In genomic region chr17:81884520-81884919, GRCh38 we compare ENCODE assay signal across 15 cellular contexts. TPM values are rescaled to one million over a fixed set of nuclear protein-coding genes. Genes with fewer than 3 reads are reported as not detected.
DNase-seq lines count a peak whose midpoint lies in the region; ATAC-seq and TF ChIP-seq lines count a peak whose summit lies in the region.
"Had no signal": no experiment of that assay in that cellular context is flagged by ENCODE, and none has a peak within 500 bp of the region (broad histone marks: within the 10 kb centered on the region; RNA-seq: fewer than 3 reads in every experiment).

No MANE protein-coding gene starts in this region.

- peaks cover 3% of the 10 kb centered on the region for H3K4me1 ChIP-seq in OCI-LY7 (ENCODE audit: insufficient read depth, low read length, poor library complexity, severe bottlenecking)

- no peak overlapping the region for H3K27ac Mint-ChIP-seq in stimulated activated naive CD8-positive, alpha-beta T cell treated with anti-CD3 and anti-CD28 coated beads, Interleukin-15, amount 100 ng/mL, for 72 hours
- H3K27ac Mint-ChIP-seq: stimulated activated naive CD8-positive, alpha-beta T cell treated with anti-CD3 and anti-CD28 coated beads, Interleukin-15, Interleukin-2, amounts not matched to agents 100 ng/mL and 50 ng/mL, for 24 hours had no signal

- peak; percentile 43 for ATAC-seq in stimulated activated naive CD8-positive, alpha-beta T cell treated with anti-CD3 and anti-CD28 coated beads, Interleukin-15, amount 100 ng/mL, for 72 hours
- no peak for ATAC-seq in stimulated activated naive CD8-positive, alpha-beta T cell treated with anti-CD3 and anti-CD28 coated beads, Interleukin-15, Interleukin-2, amounts not matched to agents 100 U/mL and 50 U/mL, for 24 hours
- ATAC-seq in GM18498 (IDR thresholded peaks at IDR 0.05; ENCODE audit: unreplicated experiment): no peak

- BruUV-seq in OCI-LY7 (replicated peaks; lab: Mats Ljungman, UMichigan): no TSS peak

- POLR2A ChIA-PET in OCI-LY7 (lab: Charles Lee): interaction anchor here (0.6 to 1.3 kb wide), 3 partner anchors 9 to 493 kb away, joined by 3 to 4 read pairs (median 3); no protein-coding TSS in a partner anchor

- no peak overlapping the region for H3K4me2 ChIP-seq in OCI-LY7 (ENCODE audit: low read length)

- H3K9me3 Mint-ChIP-seq in stimulated activated naive CD8-positive, alpha-beta T cell treated with anti-CD3 and anti-CD28 coated beads, Interleukin-15, amount 100 ng/mL, for 72 hours: no peaks in the 10 kb centered on the region
- H3K9me3 Mint-ChIP-seq: stimulated activated naive CD8-positive, alpha-beta T cell treated with anti-CD3 and anti-CD28 coated beads, Interleukin-15, Interleukin-2, amounts not matched to agents 100 ng/mL and 50 ng/mL, for 24 hours had no signal

- H3K4me3 ChIP-seq in OCI-LY7 (ENCODE audit: low read depth, low read length, poor library complexity, severe bottlenecking): no peak overlapping the region
- H3K4me3 ChIP-seq: lung, skin epidermis had no signal

- no peaks in the 10 kb centered on the region for H3K9me3 ChIP-seq in OCI-LY7 (ENCODE audit: low read length)

- H3K27me3 Mint-ChIP-seq in stimulated activated naive CD8-positive, alpha-beta T cell treated with anti-CD3 and anti-CD28 coated beads, Interleukin-15, amount 100 ng/mL, for 72 hours: no peaks in the 10 kb centered on the region
- H3K27me3 Mint-ChIP-seq: stimulated activated naive CD8-positive, alpha-beta T cell treated with anti-CD3 and anti-CD28 coated beads, Interleukin-15, Interleukin-2, amounts not matched to agents 100 ng/mL and 50 ng/mL, for 24 hours had no signal

- intact Hi-C loops in OCI-LY7 (cut with micrococcal nuclease; ENCODE audit: unreplicated experiment): no loop called here

- CTCF ChIA-PET in OCI-LY7 (lab: Charles Lee; ENCODE audit: unreplicated experiment): no interaction called here

- H3K27ac ChIP-seq in OCI-LY7 (ENCODE audit: low read depth, low read length, poor library complexity, severe bottlenecking): no peak overlapping the region

- peaks cover 12% of the 10 kb centered on the region; the same call in 1 of the 2 replicates for H4K20me1 ChIP-seq in OCI-LY7 (ENCODE audit: insufficient read depth, low read length)

- peaks cover 100% of the 10 kb centered on the region for H3K36me3 ChIP-seq in OCI-LY7 (ENCODE audit: insufficient read depth, low read length)

- TF ChIP-seq CTCF in OCI-LY7 (conservative IDR thresholded peaks at IDR 0.05; ENCODE audit: low read length): no peak

- DNase-seq in stimulated activated naive CD8-positive, alpha-beta T cell treated with anti-CD3 and anti-CD28 coated beads, Interleukin-15, amount 100 ng/mL, for 72 hours: no peak
- DNase-seq in stimulated activated naive CD8-positive, alpha-beta T cell treated with anti-CD3 and anti-CD28 coated beads, Interleukin-15, Interleukin-2, amounts not matched to agents 100 U/mL and 50 U/mL, for 24 hours: no peak
- DNase-seq in astrocyte of the hippocampus (ENCODE audit: low read depth, low spot score) (peak; percentile 90), myocyte (ENCODE audit: low read depth) (peak; percentile 96), Kasumi-1 (lab: John Stamatoyannopoulos, UW) (no peak), OCI-LY7 (ENCODE audit: low spot score) (no peak), NCI-H2227 treated with DMSO at 0.1 percent for 48 hours (lab: John Stamatoyannopoulos, UW) (no peak)
- DNase-seq: amygdala, KG1, NCI-H1417 treated with DMSO at 0.1 percent for 48 hours, NCI-H510A had no signal

- H3K4me1 Mint-ChIP-seq in stimulated activated naive CD8-positive, alpha-beta T cell treated with anti-CD3 and anti-CD28 coated beads, Interleukin-15, amount 100 ng/mL, for 72 hours: peaks cover 32% of the 10 kb centered on the region

- no peak overlapping the region for H3K4me3 Mint-ChIP-seq in stimulated activated naive CD8-positive, alpha-beta T cell treated with anti-CD3 and anti-CD28 coated beads, Interleukin-15, amount 100 ng/mL, for 72 hours
- H3K4me3 Mint-ChIP-seq: stimulated activated naive CD8-positive, alpha-beta T cell treated with anti-CD3 and anti-CD28 coated beads, Interleukin-15, Interleukin-2, amounts not matched to agents 100 ng/mL and 50 ng/mL, for 24 hours had no signal

- H3K79me2 ChIP-seq in OCI-LY7 (ENCODE audit: insufficient read depth, low read depth, low read length): peaks cover 26% of the 10 kb centered on the region

- no peak overlapping the region for H2AFZ ChIP-seq in OCI-LY7 (ENCODE audit: low read length)

- no peaks in the 10 kb centered on the region for H3K9me2 ChIP-seq in OCI-LY7 (ENCODE audit: insufficient read depth, low read length)

RNA-seq across cellular contexts. Expression of gene ALYREF, which starts 6.9 kb away (rescaled TPM):
- total RNA-seq in myocyte (94.5 and 96.3 TPM in 2 replicates), OCI-LY7 (2022) (377 and 431 TPM in 2 replicates)
- polyA plus RNA-seq in myocyte (2012): 81.6 TPM
- 474 and 621 TPM in 2 replicates for total RNA-seq in OCI-LY7 (2014; rRNA removed; shearing (Covaris generic))

RNA-seq across cellular contexts. Expression of gene ANAPC11, which starts 7.0 kb away (rescaled TPM):
- total RNA-seq in myocyte (190 and 212 TPM in 2 replicates), OCI-LY7 (2022) (225 and 227 TPM in 2 replicates)
- polyA plus RNA-seq in myocyte (2012): 363 TPM
- total RNA-seq in OCI-LY7 (2014; rRNA removed; shearing (Covaris generic)): 265 and 315 TPM in 2 replicates

RNA-seq across cellular contexts. Expression of gene ARHGDIA, which starts 13.4 kb away (rescaled TPM):
- 157 and 161 TPM in 2 replicates for total RNA-seq in myocyte
- 408 TPM for polyA plus RNA-seq in myocyte (2012)
- total RNA-seq in OCI-LY7 (2014; rRNA removed; shearing (Covaris generic)): 233 and 265 TPM in 2 replicates
- total RNA-seq in OCI-LY7 (2022): 663 and 715 TPM in 2 replicates

RNA-seq across cellular contexts. Expression of gene NPB, which starts 17.5 kb away (rescaled TPM):
- total RNA-seq in myocyte: 1.3 and 6.1 TPM in 2 replicates
- polyA plus RNA-seq in myocyte (2012): 1.9 TPM
- 3.2 and 3.9 TPM in 2 replicates for total RNA-seq in OCI-LY7 (2014; rRNA removed; shearing (Covaris generic))
- total RNA-seq in OCI-LY7 (2022): 2.5 and 2.8 TPM in 2 replicates

RNA-seq across cellular contexts. Expression of gene P4HB, which starts 24.2 kb away (rescaled TPM):
- total RNA-seq in myocyte (1,674 and 2,691 TPM in 2 replicates), OCI-LY7 (2022) (502 and 577 TPM in 2 replicates)
- 1,506 TPM for polyA plus RNA-seq in myocyte (2012)
- 388 and 393 TPM in 2 replicates for total RNA-seq in OCI-LY7 (2014; rRNA removed; shearing (Covaris generic))

Comparison
In these comparisons a context has a peak if more than half of its experiments do, and no peak if none do; other contexts are left out.
1. DNase-seq: peak in astrocyte of the hippocampus (single experiment) and myocyte (single experiment); none in stimulated activated naive CD8-positive, alpha-beta T cell treated with anti-CD3 and anti-CD28 coated beads, Interleukin-15, amount 100 ng/mL, for 72 hours (0 of 2), stimulated activated naive CD8-positive, alpha-beta T cell treated with anti-CD3 and anti-CD28 coated beads, Interleukin-15, Interleukin-2, amounts not matched to agents 100 U/mL and 50 U/mL, for 24 hours (single experiment), Kasumi-1 (0 of 2), OCI-LY7 (single experiment) and NCI-H2227 treated with DMSO at 0.1 percent for 48 hours (single experiment).